ENCODE assay signal across 27 cellular contexts in genomic region chr7:69883399-69883821, GRCh38.
"Had no signal": no experiment of that assay in that cellular context is flagged by ENCODE, and none has a peak within 500 bp of the region (broad histone marks: within the 10 kb centered on the region; RNA-seq: fewer than 3 reads in every experiment).

No MANE protein-coding gene starts in this region.

- ATAC-seq: activated CD4-positive, CD25-positive, alpha-beta regulatory T cell treated with anti-CD3 and anti-CD28 coated beads, Interleukin-2, amount 50 U/mL, for 24 hours; activated naive CD8-positive, alpha-beta T cell treated with anti-CD3 and anti-CD28 coated beads, Interleukin-2, amount 50 U/mL, for 24 hours; activated T-helper 17 cell treated with anti-CD3 and anti-CD28 coated beads, Interleukin-2, amount 50 U/mL, for 72 hours; gastrocnemius medialis; natural killer cell treated with Interleukin-12 subunit alpha and Interleukin-12 subunit beta and Interleukin-15 and Interleukin-18, amount 100 ng/mL, for 72 hours; right lobe of liver; stimulated activated naive B cell treated with anti-CD40 and anti-IgM and Interleukin-4, amounts not matched to agents 10 μg/mL and 1 μg/mL and 100 μg/mL, for 72 hours had no signal

- H3K27ac Mint-ChIP-seq: activated CD4-positive, alpha-beta memory T cell treated with anti-CD3 and anti-CD28 coated beads for 36 hours; activated naive CD4-positive, alpha-beta T cell treated with anti-CD3 and anti-CD28 coated beads, Interleukin-2, amount 50 U/mL, for 24 hours; activated naive CD8-positive, alpha-beta T cell treated with anti-CD3 and anti-CD28 coated beads, Interleukin-2, amount 50 U/mL, for 24 hours; activated T-helper 17 cell treated with anti-CD3 and anti-CD28 coated beads, Interleukin-2, amount 50 U/mL, for 72 hours; natural killer cell treated with Interleukin-12 subunit alpha and Interleukin-12 subunit beta and Interleukin-15 and Interleukin-18, amount 100 ng/mL, for 72 hours; stimulated activated naive B cell treated with anti-CD40 and anti-IgM and Interleukin-4, amounts not matched to agents 10 μg/mL and 1 μg/mL and 100 μg/mL, for 72 hours; T-helper 1 cell treated with Interleukin-12 subunit alpha and Interleukin-12 subunit beta and Interleukin-4 antibody, amounts not matched to agents 30 μg/mL and 1 μg/mL, for 36 hours had no signal

- H3K27me3 Mint-ChIP-seq: activated naive CD4-positive, alpha-beta T cell treated with anti-CD3 and anti-CD28 coated beads, Interleukin-2, amount 50 U/mL, for 24 hours; activated naive CD8-positive, alpha-beta T cell treated with anti-CD3 and anti-CD28 coated beads, Interleukin-2, amount 50 U/mL, for 24 hours; natural killer cell treated with Interleukin-12 subunit alpha and Interleukin-12 subunit beta and Interleukin-15 and Interleukin-18, amount 100 ng/mL, for 72 hours; stimulated activated naive B cell treated with anti-CD40 and anti-IgM and Interleukin-4, amounts not matched to agents 10 μg/mL and 1 μg/mL and 100 μg/mL, for 72 hours had no signal

- H3K36me3 Mint-ChIP-seq: activated CD4-positive, alpha-beta memory T cell treated with anti-CD3 and anti-CD28 coated beads for 36 hours; activated naive CD4-positive, alpha-beta T cell treated with anti-CD3 and anti-CD28 coated beads, Interleukin-2, amount 50 U/mL, for 24 hours; natural killer cell treated with Interleukin-12 subunit alpha and Interleukin-12 subunit beta and Interleukin-15 and Interleukin-18, amount 100 ng/mL, for 72 hours had no signal

- DNase-seq: activated CD4-positive, alpha-beta memory T cell treated with anti-CD3 and anti-CD28 coated beads for 36 hours; activated CD4-positive, alpha-beta T cell treated with anti-CD3 and anti-CD28 coated beads for 48 hours; activated CD8-positive, alpha-beta memory T cell treated with anti-CD3 and anti-CD28 coated beads, Interleukin-2, amount 50 U/mL, for 4 hours; activated gamma-delta T cell treated with Interleukin-2 at 50 U/mL for 16 hours; activated naive CD8-positive, alpha-beta T cell treated with anti-CD3 and anti-CD28 coated beads, Interleukin-2, amount 50 U/mL, for 24 hours; activated T-cell treated with anti-CD3 and anti-CD28 coated beads, Interleukin-2, amount 50 U/mL, for 1 hour; amygdala; central memory CD4-positive, alpha-beta T cell; dermis blood vessel endothelial cell; effector CD4-positive, alpha-beta T cell; erythroblast; gastrocnemius medialis; islet precursor cell; left ventricle myocardium inferior; mesendoderm; right lobe of liver; stimulated activated CD4-positive, alpha-beta T cell treated with anti-CD3 and anti-CD28 coated beads, Interleukin-12 subunit alpha, Interleukin-12 subunit beta, amount 100 ng/mL, for 4 hours; stimulated activated CD4-positive, alpha-beta T cell treated with anti-CD3 and anti-CD28 coated beads, Interleukin-4, amount 100 ng/mL, for 24 hours; stimulated activated naive B cell treated with anti-CD40 and anti-IgM and Interleukin-4, amounts not matched to agents 10 μg/mL and 1 μg/mL and 100 μg/mL, for 72 hours; SW 1271; T-helper 9 cell; WERI-Rb-1 had no signal

- H3K9me3 Mint-ChIP-seq: activated CD4-positive, alpha-beta memory T cell treated with anti-CD3 and anti-CD28 coated beads for 36 hours; activated naive CD4-positive, alpha-beta T cell treated with anti-CD3 and anti-CD28 coated beads, Interleukin-2, amount 50 U/mL, for 24 hours; activated T-helper 17 cell treated with anti-CD3 and anti-CD28 coated beads, Interleukin-2, amount 50 U/mL, for 72 hours; natural killer cell treated with Interleukin-12 subunit alpha and Interleukin-12 subunit beta and Interleukin-15 and Interleukin-18, amount 100 ng/mL, for 72 hours; stimulated activated naive B cell treated with anti-CD40 and anti-IgM and Interleukin-4, amounts not matched to agents 10 μg/mL and 1 μg/mL and 100 μg/mL, for 72 hours; T-helper 1 cell treated with Interleukin-12 subunit alpha and Interleukin-12 subunit beta and Interleukin-4 antibody, amounts not matched to agents 30 μg/mL and 1 μg/mL, for 36 hours had no signal

- H3K4me1 Mint-ChIP-seq: activated naive CD4-positive, alpha-beta T cell treated with anti-CD3 and anti-CD28 coated beads, Interleukin-2, amount 50 U/mL, for 24 hours; activated T-helper 17 cell treated with anti-CD3 and anti-CD28 coated beads, Interleukin-2, amount 50 U/mL, for 72 hours had no signal

- H3K4me3 Mint-ChIP-seq: activated CD4-positive, alpha-beta memory T cell treated with anti-CD3 and anti-CD28 coated beads for 36 hours; activated naive CD4-positive, alpha-beta T cell treated with anti-CD3 and anti-CD28 coated beads, Interleukin-2, amount 50 U/mL, for 24 hours; activated naive CD8-positive, alpha-beta T cell treated with anti-CD3 and anti-CD28 coated beads, Interleukin-2, amount 50 U/mL, for 24 hours; activated T-helper 17 cell treated with anti-CD3 and anti-CD28 coated beads, Interleukin-2, amount 50 U/mL, for 72 hours; natural killer cell treated with Interleukin-12 subunit alpha and Interleukin-12 subunit beta and Interleukin-15 and Interleukin-18, amount 100 ng/mL, for 72 hours; stimulated activated naive B cell treated with anti-CD40 and anti-IgM and Interleukin-4, amounts not matched to agents 10 μg/mL and 1 μg/mL and 100 μg/mL, for 72 hours; T-helper 1 cell treated with Interleukin-12 subunit alpha and Interleukin-12 subunit beta and Interleukin-4 antibody, amounts not matched to agents 30 μg/mL and 1 μg/mL, for 36 hours had no signal
